In the genomic region with DNA sequence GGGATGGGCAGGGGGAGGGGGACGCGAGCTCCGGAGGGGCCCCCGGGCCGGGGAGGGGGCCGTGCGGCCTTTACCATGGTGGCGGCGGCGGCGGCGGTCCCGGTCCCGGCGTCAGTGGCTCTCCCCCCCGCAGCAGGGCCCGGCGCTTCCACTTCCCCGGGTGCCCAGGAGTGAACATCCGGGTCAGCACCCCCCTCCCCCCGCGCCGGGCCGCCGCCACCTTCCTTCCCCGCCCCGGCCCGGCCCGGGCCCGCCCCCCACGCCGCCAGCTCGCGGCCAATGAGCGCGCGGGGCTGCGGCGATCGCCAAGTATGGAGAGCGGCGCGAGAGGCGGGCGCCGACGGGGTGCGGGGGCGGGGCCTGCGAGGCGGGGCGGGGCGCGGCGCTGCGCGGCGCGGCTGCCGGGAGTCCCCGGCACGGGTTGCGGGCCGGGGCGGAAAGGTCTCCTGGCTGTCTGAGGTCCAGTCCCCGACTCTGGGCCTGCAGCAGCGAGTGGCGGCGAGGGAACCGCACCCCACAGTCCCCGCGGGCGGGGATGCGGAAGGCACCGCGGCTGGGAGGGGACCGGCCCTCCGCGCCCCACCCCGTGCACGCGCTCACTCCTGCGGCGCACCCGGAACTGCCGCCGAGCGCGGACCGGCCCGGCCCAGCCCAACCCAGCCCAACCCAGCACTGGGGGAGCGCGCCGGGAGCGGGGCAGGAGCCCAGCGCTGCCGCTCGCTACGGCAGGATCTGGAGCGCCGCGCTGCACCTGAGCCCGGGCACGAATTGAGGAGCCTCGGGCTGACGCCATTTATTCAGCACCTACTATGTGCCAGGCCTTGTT, we compare ENCODE assay signal across 8 cellular contexts. TPM values are rescaled to one million over a fixed set of nuclear protein-coding genes. Genes with fewer than 3 reads are reported as not detected.
DNase-seq lines count a peak whose midpoint lies in the region; ATAC-seq and TF ChIP-seq lines count a peak whose summit lies in the region.

A gene (minus strand): TSS at position 178 of the 826 bp plus-strand sequence. CDS start 101 bp downstream, at position 77.

- peaks cover 46% of the 10 kb centered on the region for H3K4me1 Mint-ChIP-seq in activated T-helper 17 cell treated with anti-CD3 and anti-CD28 coated beads, Interleukin-2, amount 50 U/mL, for 72 hours
- H3K4me1 Mint-ChIP-seq in naive thymus-derived CD8-positive, alpha-beta T cell = peaks cover 40 to 80% (median 68%) of the 10 kb centered on the region in 4 donors
- H3K4me1 Mint-ChIP-seq in stimulated activated naive B cell treated with anti-CD40 and anti-IgM and Interleukin-4, amounts not matched to agents 10 μg/mL and 1 μg/mL and 100 μg/mL, for 72 hours = peaks cover 36 to 66% of the 10 kb centered on the region in 2 donors

- H3K27ac ChIP-seq in fibroblast of lung (ENCODE audit: insufficient read depth, low read length) = peak within 1 kb of the TSS; percentile 94

- peak within 1 kb of the TSS; percentile 100 for H3K4me2 ChIP-seq in fibroblast of lung (ENCODE audit: extremely low read depth, insufficient read depth, low read length)

- peak; percentile 67 for DNase-seq in DMS79 (lab: John Stamatoyannopoulos, UW)
- peak; percentile 66 for DNase-seq in KBM-7
- peak; percentile 97 for DNase-seq in RPMI8226
- peak; percentile 83 to 84 for DNase-seq in fibroblast of lung (ENCODE audit: low read depth in 2 of 2)
- peak; percentile 87 to 98 (median 92) for DNase-seq in naive thymus-derived CD8-positive, alpha-beta T cell
- DNase-seq in stimulated activated naive B cell treated with anti-CD40 and anti-IgM and Interleukin-4, amounts not matched to agents 10 μg/mL and 1 μg/mL and 100 μg/mL, for 72 hours = peak; percentile 84

- peak within 1 kb of the TSS; percentile 97 for H3K9ac ChIP-seq in fibroblast of lung (ENCODE audit: insufficient read depth, low read length)

- H3K4me3 Mint-ChIP-seq in activated T-helper 17 cell treated with anti-CD3 and anti-CD28 coated beads, Interleukin-2, amount 50 U/mL, for 72 hours = peak within 1 kb of the TSS; percentile 97
- H3K4me3 Mint-ChIP-seq in naive thymus-derived CD8-positive, alpha-beta T cell = peak within 1 kb of the TSS; percentile 89 to 96 (median 94)
- peak within 1 kb of the TSS; percentile 98 to 100 for H3K4me3 Mint-ChIP-seq in stimulated activated naive B cell treated with anti-CD40 and anti-IgM and Interleukin-4, amounts not matched to agents 10 μg/mL and 1 μg/mL and 100 μg/mL, for 72 hours

- H2AFZ ChIP-seq in fibroblast of lung (ENCODE audit: low read length) = peak within 1 kb of the TSS; percentile 67

- H3K27me3 Mint-ChIP-seq in activated T-helper 17 cell treated with anti-CD3 and anti-CD28 coated beads, Interleukin-2, amount 50 U/mL, for 72 hours = no peaks in the 10 kb centered on the region
- no peaks in the 10 kb centered on the region for H3K27me3 Mint-ChIP-seq in naive thymus-derived CD8-positive, alpha-beta T cell
- no peaks in the 10 kb centered on the region for H3K27me3 Mint-ChIP-seq in stimulated activated naive B cell treated with anti-CD40 and anti-IgM and Interleukin-4, amounts not matched to agents 10 μg/mL and 1 μg/mL and 100 μg/mL, for 72 hours

- POLR2A ChIA-PET in naive thymus-derived CD8-positive, alpha-beta T cell (lab: Charles Lee) = interaction anchor here (0.6 to 28.2 kb wide), 17 partner anchors 8 to 559 kb away, joined by 3 to 808 read pairs (median 5); a partner anchor contains a TSS

- H3K9me3 Mint-ChIP-seq in activated T-helper 17 cell treated with anti-CD3 and anti-CD28 coated beads, Interleukin-2, amount 50 U/mL, for 72 hours = no peaks in the 10 kb centered on the region
- H3K9me3 Mint-ChIP-seq in naive thymus-derived CD8-positive, alpha-beta T cell = no peaks in the 10 kb centered on the region
- no peaks in the 10 kb centered on the region for H3K9me3 Mint-ChIP-seq in stimulated activated naive B cell treated with anti-CD40 and anti-IgM and Interleukin-4, amounts not matched to agents 10 μg/mL and 1 μg/mL and 100 μg/mL, for 72 hours

- H3K27ac Mint-ChIP-seq in activated T-helper 17 cell treated with anti-CD3 and anti-CD28 coated beads, Interleukin-2, amount 50 U/mL, for 72 hours = peak within 1 kb of the TSS; percentile 97
- peak within 1 kb of the TSS; percentile 95 to 98 (median 97) for H3K27ac Mint-ChIP-seq in naive thymus-derived CD8-positive, alpha-beta T cell
- peak within 1 kb of the TSS; percentile 97 for H3K27ac Mint-ChIP-seq in stimulated activated naive B cell treated with anti-CD40 and anti-IgM and Interleukin-4, amounts not matched to agents 10 μg/mL and 1 μg/mL and 100 μg/mL, for 72 hours

- no peaks in the 10 kb centered on the region for H4K20me1 ChIP-seq in fibroblast of lung (ENCODE audit: control insufficient read depth, extremely low read depth, insufficient read depth, low read length)

- ATAC-seq in GM21723 (IDR thresholded peaks at IDR 0.05; ENCODE audit: unreplicated experiment) = peak; percentile 73
- ATAC-seq in activated T-helper 17 cell treated with anti-CD3 and anti-CD28 coated beads, Interleukin-2, amount 50 U/mL, for 72 hours (replicated peaks) = peak; percentile 89
- peak; percentile 84 to 86 for ATAC-seq in naive thymus-derived CD8-positive, alpha-beta T cell
- peak; percentile 90 to 92 for ATAC-seq in stimulated activated naive B cell treated with anti-CD40 and anti-IgM and Interleukin-4, amounts not matched to agents 10 μg/mL and 1 μg/mL and 100 μg/mL, for 72 hours (replicated peaks)

- H3K9me3 ChIP-seq in fibroblast of lung (ENCODE audit: control insufficient read depth, insufficient read depth, low read depth, low read length) = no peaks in the 10 kb centered on the region

- H3K27me3 ChIP-seq in fibroblast of lung (ENCODE audit: control insufficient read depth, insufficient read depth, low read length) = no peaks in the 10 kb centered on the region

- H3K36me3 Mint-ChIP-seq in activated T-helper 17 cell treated with anti-CD3 and anti-CD28 coated beads, Interleukin-2, amount 50 U/mL, for 72 hours (ENCODE audit: low read depth) = peaks cover 35% of the 10 kb centered on the region
- peaks cover 0 to 24% (median 2%) of the 10 kb centered on the region in 3 donors for H3K36me3 Mint-ChIP-seq in naive thymus-derived CD8-positive, alpha-beta T cell
- H3K36me3 Mint-ChIP-seq in stimulated activated naive B cell treated with anti-CD40 and anti-IgM and Interleukin-4, amounts not matched to agents 10 μg/mL and 1 μg/mL and 100 μg/mL, for 72 hours = peaks cover 15 to 31% of the 10 kb centered on the region in 2 donors

- peak within 1 kb of the TSS; percentile 70 to 96 (median 84) for H3K4me3 ChIP-seq in fibroblast of lung (replicated peaks in 1 of 4; ENCODE audit: control extremely low read depth in 1 of 4, insufficient read depth in 1 of 4, low read depth in 3 of 4, low read length in 4 of 4)

- no peak for TF ChIP-seq CTCF in fibroblast of lung (conservative IDR thresholded peaks at IDR 0.05 in 1 of 2, IDR thresholded peaks at IDR 0.05 in 1 of 2; ENCODE audit: low read depth in 1 of 2, low read length in 2 of 2)

- H3K79me2 ChIP-seq in fibroblast of lung (ENCODE audit: control insufficient read depth, insufficient read depth, low read length) = peaks cover 49% of the 10 kb centered on the region

- H3K36me3 ChIP-seq in fibroblast of lung (ENCODE audit: control insufficient read depth, insufficient read depth, low read length) = peaks cover 3% of the 10 kb centered on the region

- peaks cover 15% of the 10 kb centered on the region for H3K4me1 ChIP-seq in fibroblast of lung (ENCODE audit: control insufficient read depth, extremely low read depth, insufficient read depth, low read length)

- in situ Hi-C loops in KBM-7 (cut with MboI; ENCODE audit: low pct_unique_long_range_greater_than_20kb, low sequenced_read_pairs) = no loop called here

RNA-seq across cellular contexts. Expression of the gene that starts here (rescaled TPM):
- 100 to 1,000 TPM; 291 to 399 TPM for total RNA-seq in activated T-helper 17 cell treated with anti-CD3 and anti-CD28 coated beads, Interleukin-2, amount 50 U/mL, for 72 hours
- total RNA-seq in fibroblast of lung = 77.6 and 104 TPM in 2 replicates
- polyA plus RNA-seq in fibroblast of lung = 495 and 519 TPM in 2 replicates
- 514 and 539 TPM in 2 replicates for polyA plus RNA-seq in fibroblast of lung (2012)
- polyA minus RNA-seq in fibroblast of lung (ENCODE audit: low replicate concordance) = 153 and 154 TPM in 2 replicates
- total RNA-seq in naive thymus-derived CD8-positive, alpha-beta T cell = 100 to 1,000 TPM; 268 to 289 TPM
- 100 to 1,000 TPM; 475 to 592 (median 562) TPM for polyA plus RNA-seq in naive thymus-derived CD8-positive, alpha-beta T cell

Comparison
In these comparisons a context has a peak if more than half of its experiments do, and no peak if none do; other contexts are left out.
1. Peak in every context shown above with its lines: DNase-seq, ATAC-seq, H3K4me3 ChIP-seq and H3K27ac ChIP-seq.